14 cellular contexts compared by ENCODE assay signal in genomic region chr5:72465068-72465467, GRCh38. TPM values are rescaled to one million over a fixed set of nuclear protein-coding genes. Genes with fewer than 3 reads are reported as not detected.
DNase-seq lines count a peak whose midpoint lies in the region; ATAC-seq and TF ChIP-seq lines count a peak whose summit lies in the region.
"Had no signal": no experiment of that assay in that cellular context is flagged by ENCODE, and none has a peak within 500 bp of the region (broad histone marks: within the 10 kb centered on the region; RNA-seq: fewer than 3 reads in every experiment).

No MANE protein-coding gene starts in this region.

- H3K36me3 ChIP-seq in endodermal cell (ENCODE audit: control insufficient read depth, insufficient read depth, low read length): no peaks in the 10 kb centered on the region
- H3K36me3 ChIP-seq: colonic mucosa, gastroesophageal sphincter had no signal

- no peaks in the 10 kb centered on the region for H3K36me3 Mint-ChIP-seq in endodermal cell (ENCODE audit: low read depth)
- H3K36me3 Mint-ChIP-seq: activated naive CD4-positive, alpha-beta T cell treated with anti-CD3 and anti-CD28 coated beads, Interleukin-2, amount 10 ng/mL, durations not matched to agents 7 days and 5 days had no signal

- peaks cover 7% of the 10 kb centered on the region for H3K4me1 Mint-ChIP-seq in endodermal cell
- H3K4me1 Mint-ChIP-seq in stimulated activated naive CD8-positive, alpha-beta T cell treated with anti-CD3 and anti-CD28 coated beads, Interleukin-15, amount 100 ng/mL, for 72 hours: peaks cover 6% of the 10 kb centered on the region
- H3K4me1 Mint-ChIP-seq: activated naive CD4-positive, alpha-beta T cell treated with anti-CD3 and anti-CD28 coated beads, Interleukin-2, amount 10 ng/mL, durations not matched to agents 7 days and 5 days had no signal

- ATAC-seq in GM18511 (IDR thresholded peaks at IDR 0.05; ENCODE audit: unreplicated experiment) (peak; percentile 29), GM21367 (IDR thresholded peaks at IDR 0.05; ENCODE audit: unreplicated experiment) (peak; percentile 25), HG03045 (IDR thresholded peaks at IDR 0.05; ENCODE audit: unreplicated experiment) (peak; percentile 30)
- no peak for ATAC-seq in stimulated activated naive CD8-positive, alpha-beta T cell treated with anti-CD3 and anti-CD28 coated beads, Interleukin-15, amount 100 ng/mL, for 72 hours
- ATAC-seq: gastroesophageal sphincter had no signal

- no peak overlapping the region for H3K27ac ChIP-seq in endodermal cell (ENCODE audit: low read depth, low read length)
- H3K27ac ChIP-seq: C4-2B, colonic mucosa, gastroesophageal sphincter had no signal

- no peaks in the 10 kb centered on the region for H3K27me3 ChIP-seq in endodermal cell (ENCODE audit: control insufficient read depth, insufficient read depth, low read length, poor library complexity, severe bottlenecking)
- H3K27me3 ChIP-seq: colonic mucosa, gastroesophageal sphincter had no signal

- no peaks in the 10 kb centered on the region for H3K9me3 Mint-ChIP-seq in endodermal cell
- H3K9me3 Mint-ChIP-seq in stimulated activated naive CD8-positive, alpha-beta T cell treated with anti-CD3 and anti-CD28 coated beads, Interleukin-15, amount 100 ng/mL, for 72 hours: no peaks in the 10 kb centered on the region
- H3K9me3 Mint-ChIP-seq: activated naive CD4-positive, alpha-beta T cell treated with anti-CD3 and anti-CD28 coated beads, Interleukin-2, amount 10 ng/mL, durations not matched to agents 7 days and 5 days had no signal

- H3K27me3 Mint-ChIP-seq in endodermal cell (ENCODE audit: insufficient read depth): peaks cover 5% of the 10 kb centered on the region
- peaks cover 18% of the 10 kb centered on the region for H3K27me3 Mint-ChIP-seq in stimulated activated naive CD8-positive, alpha-beta T cell treated with anti-CD3 and anti-CD28 coated beads, Interleukin-15, amount 100 ng/mL, for 72 hours

- H3K4me3 ChIP-seq in endodermal cell (ENCODE audit: low read length): no peak overlapping the region
- H3K4me3 ChIP-seq: colonic mucosa, gastroesophageal sphincter had no signal

- no peaks in the 10 kb centered on the region for H3K4me1 ChIP-seq in endodermal cell (ENCODE audit: control insufficient read depth, insufficient read depth, low read length)
- H3K4me1 ChIP-seq: colonic mucosa had no signal

- H3K27ac Mint-ChIP-seq in endodermal cell: peak overlapping the region; percentile 32
- H3K27ac Mint-ChIP-seq in stimulated activated naive CD8-positive, alpha-beta T cell treated with anti-CD3 and anti-CD28 coated beads, Interleukin-15, amount 100 ng/mL, for 72 hours: no peak overlapping the region
- H3K27ac Mint-ChIP-seq: activated naive CD4-positive, alpha-beta T cell treated with anti-CD3 and anti-CD28 coated beads, Interleukin-2, amount 10 ng/mL, durations not matched to agents 7 days and 5 days had no signal

- H3K9me3 ChIP-seq in endodermal cell (ENCODE audit: control insufficient read depth, low read length): no peaks in the 10 kb centered on the region
- H3K9me3 ChIP-seq: colonic mucosa, gastroesophageal sphincter had no signal

- TF ChIP-seq CTCF in endodermal cell (conservative IDR thresholded peaks at IDR 0.05): no peak

- no peak overlapping the region for H3K9ac ChIP-seq in endodermal cell (ENCODE audit: extremely low read depth, low read length, poor library complexity, severe bottlenecking)

- no peak overlapping the region for H3K4me3 Mint-ChIP-seq in endodermal cell
- H3K4me3 Mint-ChIP-seq in stimulated activated naive CD8-positive, alpha-beta T cell treated with anti-CD3 and anti-CD28 coated beads, Interleukin-15, amount 100 ng/mL, for 72 hours: no peak overlapping the region
- H3K4me3 Mint-ChIP-seq: activated naive CD4-positive, alpha-beta T cell treated with anti-CD3 and anti-CD28 coated beads, Interleukin-2, amount 10 ng/mL, durations not matched to agents 7 days and 5 days had no signal

- 87 to 89% methylated on average over 1 to 2 of the region's 2 CpGs for WGBS in endodermal cell (ENCODE audit: insufficient coverage in 1 of 2, insufficient read length in 1 of 2), 2 experiments

- no peak for DNase-seq in endodermal cell
- no peak for DNase-seq in UCSD-AML1 (lab: John Stamatoyannopoulos, UW; ENCODE audit: unreplicated experiment)
- no peak for DNase-seq in NCI-H524 (lab: John Stamatoyannopoulos, UW)
- DNase-seq in stimulated activated naive CD8-positive, alpha-beta T cell treated with anti-CD3 and anti-CD28 coated beads, Interleukin-15, amount 100 ng/mL, for 72 hours: no peak
- no peak for DNase-seq in nucleus accumbens (lab: John Stamatoyannopoulos, UW)
- DNase-seq: activated naive CD4-positive, alpha-beta T cell treated with anti-CD3 and anti-CD28 coated beads, Interleukin-2, amount 10 ng/mL, durations not matched to agents 7 days and 5 days; colonic mucosa; NCI-H1048; NCI-H748 treated with DMSO at 0.1 percent for 48 hours had no signal

RNA-seq across cellular contexts. Expression of gene ZNF366, which starts 42.1 kb away (rescaled TPM):
- not detected for total RNA-seq in endodermal cell
- polyA plus RNA-seq in endodermal cell (2013, experiment 1 of 2): not detected
- polyA plus RNA-seq in endodermal cell (2013, experiment 2 of 2): not detected
